2 cellular contexts compared by ENCODE assay signal in the genomic region with DNA sequence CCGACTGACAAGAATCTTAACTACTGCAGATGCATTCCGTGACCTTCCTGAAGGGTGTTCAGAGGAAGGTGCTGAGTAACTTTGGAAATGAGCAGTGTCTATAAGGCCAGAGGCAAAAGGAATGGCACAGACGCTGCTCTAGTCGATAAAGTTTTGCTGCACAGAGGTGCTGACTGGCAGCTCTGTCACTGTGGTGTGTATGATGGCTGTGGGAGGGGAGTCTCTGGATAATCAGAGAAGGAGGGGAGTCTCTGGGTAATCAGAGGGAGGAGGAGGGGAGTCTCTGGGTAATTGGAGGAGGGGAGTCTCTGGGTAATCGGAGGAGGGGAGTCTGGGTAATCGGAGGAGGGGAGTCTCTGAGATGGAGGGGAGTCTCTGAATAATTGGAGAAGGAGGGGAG.
TF ChIP-seq lines count a peak whose summit lies in the region.

No MANE protein-coding gene starts in this region.

TF ChIP-seq in WTC11, 78 proteins besides CTCF, POLR2A, EP300 and RAD21 (continued from another document):
- TF ChIP-seq, protein P1, sequence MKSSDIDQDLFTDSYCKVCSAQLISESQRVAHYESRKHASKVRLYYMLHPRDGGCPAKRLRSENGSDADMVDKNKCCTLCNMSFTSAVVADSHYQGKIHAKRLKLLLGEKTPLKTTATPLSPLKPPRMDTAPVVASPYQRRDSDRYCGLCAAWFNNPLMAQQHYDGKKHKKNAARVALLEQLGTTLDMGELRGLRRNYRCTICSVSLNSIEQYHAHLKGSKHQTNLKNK (CRISPR knock-in tag; IDR thresholded peaks at IDR 0.05), result no peak
- TF ChIP-seq PRRX2 (CRISPR knock-in tag; IDR thresholded peaks at IDR 0.05), result no peak
- TF ChIP-seq, protein P2, sequence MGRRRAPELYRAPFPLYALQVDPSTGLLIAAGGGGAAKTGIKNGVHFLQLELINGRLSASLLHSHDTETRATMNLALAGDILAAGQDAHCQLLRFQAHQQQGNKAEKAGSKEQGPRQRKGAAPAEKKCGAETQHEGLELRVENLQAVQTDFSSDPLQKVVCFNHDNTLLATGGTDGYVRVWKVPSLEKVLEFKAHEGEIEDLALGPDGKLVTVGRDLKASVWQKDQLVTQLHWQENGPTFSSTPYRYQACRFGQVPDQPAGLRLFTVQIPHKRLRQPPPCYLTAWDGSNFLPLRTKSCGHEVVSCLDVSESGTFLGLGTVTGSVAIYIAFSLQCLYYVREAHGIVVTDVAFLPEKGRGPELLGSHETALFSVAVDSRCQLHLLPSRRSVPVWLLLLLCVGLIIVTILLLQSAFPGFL (CRISPR knock-in tag; IDR thresholded peaks at IDR 0.05; ENCODE audit: borderline replicate concordance), result no peak
- TF ChIP-seq ATF2 (CRISPR knock-in tag; IDR thresholded peaks at IDR 0.05; ENCODE audit: borderline replicate concordance, low read depth), result no peak
- TF ChIP-seq, protein P3, sequence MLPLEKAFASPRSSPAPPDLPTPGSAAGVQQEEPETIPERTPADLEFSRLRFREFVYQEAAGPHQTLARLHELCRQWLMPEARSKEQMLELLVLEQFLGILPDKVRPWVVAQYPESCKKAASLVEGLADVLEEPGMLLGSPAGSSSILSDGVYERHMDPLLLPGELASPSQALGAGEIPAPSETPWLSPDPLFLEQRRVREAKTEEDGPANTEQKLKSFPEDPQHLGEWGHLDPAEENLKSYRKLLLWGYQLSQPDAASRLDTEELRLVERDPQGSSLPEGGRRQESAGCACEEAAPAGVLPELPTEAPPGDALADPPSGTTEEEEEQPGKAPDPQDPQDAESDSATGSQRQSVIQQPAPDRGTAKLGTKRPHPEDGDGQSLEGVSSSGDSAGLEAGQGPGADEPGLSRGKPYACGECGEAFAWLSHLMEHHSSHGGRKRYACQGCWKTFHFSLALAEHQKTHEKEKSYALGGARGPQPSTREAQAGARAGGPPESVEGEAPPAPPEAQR (CRISPR knock-in tag; IDR thresholded peaks at IDR 0.05), result no peak
- TF ChIP-seq, protein P4, sequence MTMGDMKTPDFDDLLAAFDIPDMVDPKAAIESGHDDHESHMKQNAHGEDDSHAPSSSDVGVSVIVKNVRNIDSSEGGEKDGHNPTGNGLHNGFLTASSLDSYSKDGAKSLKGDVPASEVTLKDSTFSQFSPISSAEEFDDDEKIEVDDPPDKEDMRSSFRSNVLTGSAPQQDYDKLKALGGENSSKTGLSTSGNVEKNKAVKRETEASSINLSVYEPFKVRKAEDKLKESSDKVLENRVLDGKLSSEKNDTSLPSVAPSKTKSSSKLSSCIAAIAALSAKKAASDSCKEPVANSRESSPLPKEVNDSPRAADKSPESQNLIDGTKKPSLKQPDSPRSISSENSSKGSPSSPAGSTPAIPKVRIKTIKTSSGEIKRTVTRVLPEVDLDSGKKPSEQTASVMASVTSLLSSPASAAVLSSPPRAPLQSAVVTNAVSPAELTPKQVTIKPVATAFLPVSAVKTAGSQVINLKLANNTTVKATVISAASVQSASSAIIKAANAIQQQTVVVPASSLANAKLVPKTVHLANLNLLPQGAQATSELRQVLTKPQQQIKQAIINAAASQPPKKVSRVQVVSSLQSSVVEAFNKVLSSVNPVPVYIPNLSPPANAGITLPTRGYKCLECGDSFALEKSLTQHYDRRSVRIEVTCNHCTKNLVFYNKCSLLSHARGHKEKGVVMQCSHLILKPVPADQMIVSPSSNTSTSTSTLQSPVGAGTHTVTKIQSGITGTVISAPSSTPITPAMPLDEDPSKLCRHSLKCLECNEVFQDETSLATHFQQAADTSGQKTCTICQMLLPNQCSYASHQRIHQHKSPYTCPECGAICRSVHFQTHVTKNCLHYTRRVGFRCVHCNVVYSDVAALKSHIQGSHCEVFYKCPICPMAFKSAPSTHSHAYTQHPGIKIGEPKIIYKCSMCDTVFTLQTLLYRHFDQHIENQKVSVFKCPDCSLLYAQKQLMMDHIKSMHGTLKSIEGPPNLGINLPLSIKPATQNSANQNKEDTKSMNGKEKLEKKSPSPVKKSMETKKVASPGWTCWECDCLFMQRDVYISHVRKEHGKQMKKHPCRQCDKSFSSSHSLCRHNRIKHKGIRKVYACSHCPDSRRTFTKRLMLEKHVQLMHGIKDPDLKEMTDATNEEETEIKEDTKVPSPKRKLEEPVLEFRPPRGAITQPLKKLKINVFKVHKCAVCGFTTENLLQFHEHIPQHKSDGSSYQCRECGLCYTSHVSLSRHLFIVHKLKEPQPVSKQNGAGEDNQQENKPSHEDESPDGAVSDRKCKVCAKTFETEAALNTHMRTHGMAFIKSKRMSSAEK (CRISPR knock-in tag; IDR thresholded peaks at IDR 0.05; ENCODE audit: borderline replicate concordance), result no peak
- no peak for TF ChIP-seq ZNF396 (CRISPR knock-in tag; IDR thresholded peaks at IDR 0.05; ENCODE audit: borderline replicate concordance)
TF ChIP-seq in WTC11: peak in this region for 0.

TF ChIP-seq in SK-N-SH, 30 proteins besides CTCF, POLR2A, EP300 and RAD21 (continued from another document):
- TF ChIP-seq, protein P5, sequence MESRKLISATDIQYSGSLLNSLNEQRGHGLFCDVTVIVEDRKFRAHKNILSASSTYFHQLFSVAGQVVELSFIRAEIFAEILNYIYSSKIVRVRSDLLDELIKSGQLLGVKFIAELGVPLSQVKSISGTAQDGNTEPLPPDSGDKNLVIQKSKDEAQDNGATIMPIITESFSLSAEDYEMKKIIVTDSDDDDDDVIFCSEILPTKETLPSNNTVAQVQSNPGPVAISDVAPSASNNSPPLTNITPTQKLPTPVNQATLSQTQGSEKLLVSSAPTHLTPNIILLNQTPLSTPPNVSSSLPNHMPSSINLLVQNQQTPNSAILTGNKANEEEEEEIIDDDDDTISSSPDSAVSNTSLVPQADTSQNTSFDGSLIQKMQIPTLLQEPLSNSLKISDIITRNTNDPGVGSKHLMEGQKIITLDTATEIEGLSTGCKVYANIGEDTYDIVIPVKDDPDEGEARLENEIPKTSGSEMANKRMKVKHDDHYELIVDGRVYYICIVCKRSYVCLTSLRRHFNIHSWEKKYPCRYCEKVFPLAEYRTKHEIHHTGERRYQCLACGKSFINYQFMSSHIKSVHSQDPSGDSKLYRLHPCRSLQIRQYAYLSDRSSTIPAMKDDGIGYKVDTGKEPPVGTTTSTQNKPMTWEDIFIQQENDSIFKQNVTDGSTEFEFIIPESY (IDR thresholded peaks at IDR 0.05; ENCODE audit: borderline replicate concordance, low read depth), result no peak
- no peak for TF ChIP-seq FOXJ3 (CRISPR knock-in tag; IDR thresholded peaks at IDR 0.05)
- no peak for TF ChIP-seq JUND (IDR thresholded peaks at IDR 0.05)
- TF ChIP-seq ELF1 (IDR thresholded peaks at IDR 0.05), result no peak
- TF ChIP-seq NRF1 (IDR thresholded peaks at IDR 0.05; ENCODE audit: low read depth, low read length), result no peak
- TF ChIP-seq SMC3 (IDR thresholded peaks at IDR 0.05; ENCODE audit: low read depth, low read length), result no peak
- no peak for TF ChIP-seq CHD2 (IDR thresholded peaks at IDR 0.05; ENCODE audit: low read length, partially characterized antibody)
- TF ChIP-seq, protein P6, sequence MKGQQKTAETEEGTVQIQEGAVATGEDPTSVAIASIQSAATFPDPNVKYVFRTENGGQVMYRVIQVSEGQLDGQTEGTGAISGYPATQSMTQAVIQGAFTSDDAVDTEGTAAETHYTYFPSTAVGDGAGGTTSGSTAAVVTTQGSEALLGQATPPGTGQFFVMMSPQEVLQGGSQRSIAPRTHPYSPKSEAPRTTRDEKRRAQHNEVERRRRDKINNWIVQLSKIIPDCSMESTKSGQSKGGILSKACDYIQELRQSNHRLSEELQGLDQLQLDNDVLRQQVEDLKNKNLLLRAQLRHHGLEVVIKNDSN (IDR thresholded peaks at IDR 0.05; ENCODE audit: borderline replicate concordance, low read depth), result no peak
- TF ChIP-seq RCOR1 (IDR thresholded peaks at IDR 0.05; ENCODE audit: low read length), result no peak
- TF ChIP-seq POLR2AphosphoS5 (IDR thresholded peaks at IDR 0.05; ENCODE audit: low read depth, low read length), result no peak
- TF ChIP-seq TAF1 (IDR thresholded peaks at IDR 0.05; ENCODE audit: borderline replicate concordance, low read depth, low read length), result no peak
- no peak for TF ChIP-seq IRF3 (IDR thresholded peaks at IDR 0.05; ENCODE audit: low read depth, low read length)
- TF ChIP-seq RXRA (IDR thresholded peaks at IDR 0.05; ENCODE audit: borderline replicate concordance, low read depth), result no peak
- TF ChIP-seq EZH2phosphoT487 (IDR thresholded peaks at IDR 0.05; ENCODE audit: borderline replicate concordance, low read depth), result no peak
